18 cellular contexts compared by ENCODE assay signal in the genomic region with DNA sequence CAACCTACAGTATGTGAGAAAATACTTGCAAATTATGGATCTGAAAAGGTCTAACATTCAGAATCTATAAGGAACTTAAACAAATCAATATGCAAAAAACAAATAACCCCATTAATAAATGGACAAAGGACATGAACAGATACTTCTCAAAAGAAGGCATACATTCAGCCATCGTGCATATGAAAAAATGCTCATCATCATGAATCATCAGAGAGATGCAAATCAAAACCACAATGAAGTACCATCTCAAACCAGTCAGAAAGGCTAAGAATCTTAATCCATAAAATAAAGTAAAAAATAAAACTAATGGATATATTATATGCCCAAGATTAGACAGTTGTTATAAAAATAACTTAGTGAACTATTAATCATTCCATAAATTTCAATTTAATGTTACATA.
A peak's percentile ranks its signal among the peaks of the same experiment; 100 is the strongest.
DNase-seq lines count a peak whose midpoint lies in the region; ATAC-seq, FAIRE-seq and TF ChIP-seq lines count a peak whose summit lies in the region.
"Had no signal": no experiment of that assay in that cellular context is flagged by ENCODE, and none has a peak within 500 bp of the region (broad histone marks: within the 10 kb centered on the region; RNA-seq: fewer than 3 reads in every experiment).

No MANE protein-coding gene starts in this region.

- no peak for TF ChIP-seq CTCF in SK-N-SH (IDR thresholded peaks at IDR 0.05)

- no peaks in the 10 kb centered on the region for H3K9me3 ChIP-seq in SK-N-SH
- H3K9me3 ChIP-seq: BLaER1 had no signal

- no peaks in the 10 kb centered on the region for H3K36me3 Mint-ChIP-seq in effector memory CD8-positive, alpha-beta T cell (ENCODE audit: insufficient read depth)
- H3K36me3 Mint-ChIP-seq: CD14-positive monocyte; CD4-positive, alpha-beta memory T cell had no signal

- H3K9me2 ChIP-seq in SK-N-SH: no peaks in the 10 kb centered on the region

- TF ChIP-seq RAD21 in SK-N-SH (IDR thresholded peaks at IDR 0.05; ENCODE audit: low read length): no peak

- no peaks in the 10 kb centered on the region for H3F3A ChIP-seq in SK-N-SH (replicated peaks; ENCODE audit: insufficient read depth)

- peaks cover under 1 to 3% of the 10 kb centered on the region in 2 donors for H3K9me3 Mint-ChIP-seq in effector memory CD8-positive, alpha-beta T cell

- H3K4me1 Mint-ChIP-seq in effector memory CD8-positive, alpha-beta T cell (ENCODE audit: low read depth in 2 of 2): no peaks in the 10 kb centered on the region
- H3K4me1 Mint-ChIP-seq: CD14-positive monocyte; CD4-positive, alpha-beta memory T cell had no signal

- FAIRE-seq in RCC 7860 (lab: Jason Lieb, UNC): peak; percentile 23
- FAIRE-seq in islet of Langerhans (lab: Jason Lieb, UNC): peak; percentile 38
- FAIRE-seq: GM12892, GM18507 had no signal

- ATAC-seq in SK-N-SH treated with all-trans-retinoic acid at 6 μM for 48 hours (no peak), GM18517 (IDR thresholded peaks at IDR 0.05; ENCODE audit: unreplicated experiment) (no peak)
- ATAC-seq in effector memory CD8-positive, alpha-beta T cell (replicated peaks): no peak

- POLR2A ChIA-PET in SK-N-SH (lab: Yijun Ruan, JAX): no interaction called here

- 7% methylated on average over 1 of the region's 1 CpG for WGBS in SK-N-SH (ENCODE audit: low lambda C conversion rate)

- H3K27ac ChIP-seq in SK-N-SH (ENCODE audit: low read depth in 2 of 2, low read length in 1 of 2): no peak overlapping the region
- H3K27ac ChIP-seq: 22Rv1, BLaER1, KMS-11 had no signal

- H3K4me1 ChIP-seq in SK-N-SH (ENCODE audit: control insufficient read depth in 1 of 2, insufficient read depth in 2 of 2, low read depth in 1 of 2, low read length in 1 of 2): no peaks in the 10 kb centered on the region; a peak in 1 of 4 replicates
- H3K4me1 ChIP-seq: BLaER1 had no signal

- H3K4me3 Mint-ChIP-seq in effector memory CD8-positive, alpha-beta T cell: no peak overlapping the region
- H3K4me3 Mint-ChIP-seq: CD14-positive monocyte had no signal

- CTCF ChIA-PET in SK-N-SH (lab: Yijun Ruan, JAX): no interaction called here

- H3K27me3 ChIP-seq in SK-N-SH (ENCODE audit: insufficient read depth): no peaks in the 10 kb centered on the region
- H3K27me3 ChIP-seq: BLaER1 had no signal

- H3K4me2 ChIP-seq in SK-N-SH: no peak overlapping the region
- H3K4me2 ChIP-seq: BLaER1, KMS-11 had no signal

- H3K36me3 ChIP-seq in SK-N-SH (replicated peaks in 1 of 2; ENCODE audit: control insufficient read depth in 1 of 2, insufficient read depth in 2 of 2, low read length in 1 of 2): no peaks in the 10 kb centered on the region
- H3K36me3 ChIP-seq: BLaER1 had no signal

- no peak for DNase-seq in SK-N-SH
- no peak for DNase-seq in RCC 7860 (ENCODE audit: low spot score)
- DNase-seq in Kasumi-1 (lab: John Stamatoyannopoulos, UW): no peak
- DNase-seq in effector memory CD8-positive, alpha-beta T cell: no peak
- DNase-seq: CD4-positive, alpha-beta memory T cell; DMS79 treated with DMSO at 0.1 percent for 48 hours; GDM1; GOT3; H7 had no signal

- TF ChIP-seq EP300 in SK-N-SH (IDR thresholded peaks at IDR 0.05; ENCODE audit: borderline replicate concordance in 1 of 2, low read depth in 1 of 2, low read length in 1 of 2): no peak

- no peaks in the 10 kb centered on the region for H3K27me3 Mint-ChIP-seq in effector memory CD8-positive, alpha-beta T cell
- H3K27me3 Mint-ChIP-seq: CD4-positive, alpha-beta memory T cell had no signal

- H4K20me1 ChIP-seq in SK-N-SH (ENCODE audit: insufficient read depth): no peaks in the 10 kb centered on the region
- H4K20me1 ChIP-seq: BLaER1 had no signal

- no peaks in the 10 kb centered on the region for H3K79me2 ChIP-seq in SK-N-SH (ENCODE audit: insufficient read depth)

- H3K27ac Mint-ChIP-seq in effector memory CD8-positive, alpha-beta T cell: no peak overlapping the region
- H3K27ac Mint-ChIP-seq: CD14-positive monocyte; CD4-positive, alpha-beta memory T cell had no signal

- H2AFZ ChIP-seq in SK-N-SH (ENCODE audit: low read depth): no peak overlapping the region

- H3K4me3 ChIP-seq in SK-N-SH (ENCODE audit: low read depth in 2 of 2, low read length in 1 of 2): no peak overlapping the region
- H3K4me3 ChIP-seq: BLaER1 had no signal

- H3K9ac ChIP-seq in SK-N-SH: no peak overlapping the region
- H3K9ac ChIP-seq: BLaER1, KMS-11 had no signal

TF ChIP-seq in SK-N-SH, 30 proteins besides CTCF, POLR2A, EP300 and RAD21:
- TF ChIP-seq RXRA (IDR thresholded peaks at IDR 0.05; ENCODE audit: borderline replicate concordance, low read depth) (no peak), SIN3A (IDR thresholded peaks at IDR 0.05; ENCODE audit: borderline replicate concordance, low read depth, low read length) (no peak), NFIC (IDR thresholded peaks at IDR 0.05; ENCODE audit: borderline replicate concordance) (no peak), FOSL2 (IDR thresholded peaks at IDR 0.05; ENCODE audit: borderline replicate concordance, low read depth) (0 out of 2 replicates have a peak, but pooled peaks have one; percentile 2)

TF ChIP-seq in SK-N-SH treated with all-trans-retinoic acid at 6 μM for 48 hours, 23 proteins besides CTCF, POLR2A, EP300 and RAD21:
- TF ChIP-seq SNAI2 (CRISPR knock-in tag; IDR thresholded peaks at IDR 0.05): no peak
- no peak for TF ChIP-seq BACH2 (CRISPR knock-in tag; IDR thresholded peaks at IDR 0.05; ENCODE audit: borderline replicate concordance)
- no peak for TF ChIP-seq ZFP30 (CRISPR knock-in tag; IDR thresholded peaks at IDR 0.05)
- TF ChIP-seq, protein P1, sequence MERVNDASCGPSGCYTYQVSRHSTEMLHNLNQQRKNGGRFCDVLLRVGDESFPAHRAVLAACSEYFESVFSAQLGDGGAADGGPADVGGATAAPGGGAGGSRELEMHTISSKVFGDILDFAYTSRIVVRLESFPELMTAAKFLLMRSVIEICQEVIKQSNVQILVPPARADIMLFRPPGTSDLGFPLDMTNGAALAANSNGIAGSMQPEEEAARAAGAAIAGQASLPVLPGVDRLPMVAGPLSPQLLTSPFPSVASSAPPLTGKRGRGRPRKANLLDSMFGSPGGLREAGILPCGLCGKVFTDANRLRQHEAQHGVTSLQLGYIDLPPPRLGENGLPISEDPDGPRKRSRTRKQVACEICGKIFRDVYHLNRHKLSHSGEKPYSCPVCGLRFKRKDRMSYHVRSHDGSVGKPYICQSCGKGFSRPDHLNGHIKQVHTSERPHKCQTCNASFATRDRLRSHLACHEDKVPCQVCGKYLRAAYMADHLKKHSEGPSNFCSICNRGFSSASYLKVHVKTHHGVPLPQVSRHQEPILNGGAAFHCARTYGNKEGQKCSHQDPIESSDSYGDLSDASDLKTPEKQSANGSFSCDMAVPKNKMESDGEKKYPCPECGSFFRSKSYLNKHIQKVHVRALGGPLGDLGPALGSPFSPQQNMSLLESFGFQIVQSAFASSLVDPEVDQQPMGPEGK (CRISPR knock-in tag; IDR thresholded peaks at IDR 0.05; ENCODE audit: borderline replicate concordance): no peak
- TF ChIP-seq RARB (CRISPR knock-in tag; IDR thresholded peaks at IDR 0.05): no peak
- no peak for TF ChIP-seq PPARA (CRISPR knock-in tag; IDR thresholded peaks at IDR 0.05; ENCODE audit: borderline replicate concordance)
- TF ChIP-seq, protein P2, sequence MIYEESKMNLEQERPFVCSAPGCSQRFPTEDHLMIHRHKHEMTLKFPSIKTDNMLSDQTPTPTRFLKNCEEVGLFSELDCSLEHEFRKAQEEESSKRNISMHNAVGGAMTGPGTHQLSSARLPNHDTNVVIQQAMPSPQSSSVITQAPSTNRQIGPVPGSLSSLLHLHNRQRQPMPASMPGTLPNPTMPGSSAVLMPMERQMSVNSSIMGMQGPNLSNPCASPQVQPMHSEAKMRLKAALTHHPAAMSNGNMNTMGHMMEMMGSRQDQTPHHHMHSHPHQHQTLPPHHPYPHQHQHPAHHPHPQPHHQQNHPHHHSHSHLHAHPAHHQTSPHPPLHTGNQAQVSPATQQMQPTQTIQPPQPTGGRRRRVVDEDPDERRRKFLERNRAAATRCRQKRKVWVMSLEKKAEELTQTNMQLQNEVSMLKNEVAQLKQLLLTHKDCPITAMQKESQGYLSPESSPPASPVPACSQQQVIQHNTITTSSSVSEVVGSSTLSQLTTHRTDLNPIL (CRISPR knock-in tag; IDR thresholded peaks at IDR 0.05; ENCODE audit: low read depth): no peak
- no peak for TF ChIP-seq TOX (CRISPR knock-in tag; IDR thresholded peaks at IDR 0.05; ENCODE audit: borderline replicate concordance)
- TF ChIP-seq, protein P3, sequence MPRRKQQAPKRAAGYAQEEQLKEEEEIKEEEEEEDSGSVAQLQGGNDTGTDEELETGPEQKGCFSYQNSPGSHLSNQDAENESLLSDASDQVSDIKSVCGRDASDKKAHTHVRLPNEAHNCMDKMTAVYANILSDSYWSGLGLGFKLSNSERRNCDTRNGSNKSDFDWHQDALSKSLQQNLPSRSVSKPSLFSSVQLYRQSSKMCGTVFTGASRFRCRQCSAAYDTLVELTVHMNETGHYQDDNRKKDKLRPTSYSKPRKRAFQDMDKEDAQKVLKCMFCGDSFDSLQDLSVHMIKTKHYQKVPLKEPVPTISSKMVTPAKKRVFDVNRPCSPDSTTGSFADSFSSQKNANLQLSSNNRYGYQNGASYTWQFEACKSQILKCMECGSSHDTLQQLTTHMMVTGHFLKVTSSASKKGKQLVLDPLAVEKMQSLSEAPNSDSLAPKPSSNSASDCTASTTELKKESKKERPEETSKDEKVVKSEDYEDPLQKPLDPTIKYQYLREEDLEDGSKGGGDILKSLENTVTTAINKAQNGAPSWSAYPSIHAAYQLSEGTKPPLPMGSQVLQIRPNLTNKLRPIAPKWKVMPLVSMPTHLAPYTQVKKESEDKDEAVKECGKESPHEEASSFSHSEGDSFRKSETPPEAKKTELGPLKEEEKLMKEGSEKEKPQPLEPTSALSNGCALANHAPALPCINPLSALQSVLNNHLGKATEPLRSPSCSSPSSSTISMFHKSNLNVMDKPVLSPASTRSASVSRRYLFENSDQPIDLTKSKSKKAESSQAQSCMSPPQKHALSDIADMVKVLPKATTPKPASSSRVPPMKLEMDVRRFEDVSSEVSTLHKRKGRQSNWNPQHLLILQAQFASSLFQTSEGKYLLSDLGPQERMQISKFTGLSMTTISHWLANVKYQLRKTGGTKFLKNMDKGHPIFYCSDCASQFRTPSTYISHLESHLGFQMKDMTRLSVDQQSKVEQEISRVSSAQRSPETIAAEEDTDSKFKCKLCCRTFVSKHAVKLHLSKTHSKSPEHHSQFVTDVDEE (CRISPR knock-in tag; IDR thresholded peaks at IDR 0.05): no peak
- TF ChIP-seq ZNF565 (CRISPR knock-in tag; conservative IDR thresholded peaks at IDR 0.05; ENCODE audit: low read depth): no peak
- TF ChIP-seq ESRRG (CRISPR knock-in tag; IDR thresholded peaks at IDR 0.05): no peak
- no peak for TF ChIP-seq ARNTL (CRISPR knock-in tag; IDR thresholded peaks at IDR 0.05; ENCODE audit: borderline replicate concordance, low read depth)
- TF ChIP-seq ZNF70 (CRISPR knock-in tag; IDR thresholded peaks at IDR 0.05): no peak
- no peak for TF ChIP-seq OSR1 (CRISPR knock-in tag; IDR thresholded peaks at IDR 0.05)
